Comparison of ENCODE assay signal across 12 cellular contexts in the genomic region with DNA sequence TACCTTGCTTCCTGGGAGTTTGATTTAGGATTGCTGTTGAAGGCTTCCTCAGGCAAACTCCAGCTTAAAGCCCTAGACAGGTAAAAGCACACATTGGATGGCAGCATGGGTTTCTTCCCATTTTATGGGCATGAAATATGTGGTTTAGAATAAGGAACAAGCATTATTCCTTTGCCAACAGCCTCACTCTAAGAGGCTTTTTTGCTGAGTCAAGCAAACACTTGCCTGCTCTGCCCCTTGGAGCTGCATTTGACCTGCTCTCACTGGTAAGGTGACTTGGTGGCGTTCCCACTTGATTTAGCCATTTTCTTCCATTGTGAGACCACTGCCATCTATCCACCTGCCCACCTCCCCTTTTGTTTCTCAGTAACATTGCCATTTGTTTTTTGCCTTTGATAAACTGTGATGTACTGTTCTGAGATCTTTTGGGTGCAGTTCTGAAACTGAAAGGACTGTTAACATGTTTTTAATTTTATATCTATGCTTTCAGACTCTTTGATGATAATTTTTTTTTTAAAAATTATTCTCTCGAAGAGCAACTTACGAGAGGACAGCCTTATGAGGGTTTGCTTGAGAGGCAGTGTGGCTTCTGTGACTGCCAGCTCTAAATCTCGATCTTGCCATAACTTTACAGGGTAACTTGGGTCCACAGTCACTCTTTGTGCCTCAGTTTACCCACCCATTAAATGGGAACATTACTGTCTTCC.
A peak's percentile ranks its signal among the peaks of the same experiment; 100 is the strongest.
DNase-seq lines count a peak whose midpoint lies in the region; ATAC-seq, FAIRE-seq and TF ChIP-seq lines count a peak whose summit lies in the region.
"Had no signal": no experiment of that assay in that cellular context is flagged by ENCODE, and none has a peak within 500 bp of the region (broad histone marks: within the 10 kb centered on the region; RNA-seq: fewer than 3 reads in every experiment).

No MANE protein-coding gene starts in this region.

- BruUV-seq in HepG2 (replicated peaks; lab: Mats Ljungman, UMichigan) = no TSS peak

- no peak for TF ChIP-seq EP300 in HepG2 (IDR thresholded peaks at IDR 0.05; ENCODE audit: low read depth in 2 of 2, low read length in 2 of 2)
- no peak for TF ChIP-seq EP300 in HepG2 (CRISPR knock-in tag; IDR thresholded peaks at IDR 0.05; ENCODE audit: borderline replicate concordance)
- TF ChIP-seq EP300 in sigmoid colon (IDR thresholded peaks at IDR 0.05) = no peak

- no peaks in the 10 kb centered on the region for H3K36me3 ChIP-seq in HepG2 (replicated peaks in 1 of 2; ENCODE audit: control insufficient read depth in 1 of 2, insufficient read depth in 2 of 2, low read length in 2 of 2)
- H3K36me3 ChIP-seq in right lobe of liver = no peaks in the 10 kb centered on the region
- no peaks in the 10 kb centered on the region for H3K36me3 ChIP-seq in endocrine pancreas (ENCODE audit: control insufficient read depth, insufficient read depth, low read length)
- no peaks in the 10 kb centered on the region for H3K36me3 ChIP-seq in sigmoid colon

- no peak overlapping the region for H3K27ac ChIP-seq in HepG2 (ENCODE audit: extremely low read length, insufficient read depth, low read length)
- no peak overlapping the region for H3K27ac ChIP-seq in right lobe of liver
- H3K27ac ChIP-seq in angular gyrus (ENCODE audit: low read depth, low read length) = peak overlapping the region; percentile 68
- no peak overlapping the region for H3K27ac ChIP-seq in sigmoid colon
- H3K27ac ChIP-seq: GM23248 had no signal

- POLR2A ChIA-PET in HepG2 (lab: Yijun Ruan, JAX) = no interaction called here

- TF ChIP-seq CTCF in HepG2 (CRISPR knock-in tag; IDR thresholded peaks at IDR 0.05) (no peak), right lobe of liver (IDR thresholded peaks at IDR 0.05) (no peak), sigmoid colon (IDR thresholded peaks at IDR 0.05) (no peak)

- H3K4me1 ChIP-seq in HepG2 (ENCODE audit: insufficient read depth, low read length) (no peaks in the 10 kb centered on the region), right lobe of liver (peaks cover 0 to 7% (median 0%) of the 10 kb centered on the region in 4 donors), endocrine pancreas (ENCODE audit: control insufficient read depth, insufficient read depth, low read length) (peaks cover 14% of the 10 kb centered on the region), sigmoid colon (peaks cover 0 to 18% (median 17%) of the 10 kb centered on the region in 4 donors)

- no peaks in the 10 kb centered on the region for H3K9me3 ChIP-seq in HepG2 (ENCODE audit: low read length)
- H3K9me3 ChIP-seq in right lobe of liver = no peaks in the 10 kb centered on the region
- no peaks in the 10 kb centered on the region for H3K9me3 ChIP-seq in endocrine pancreas (ENCODE audit: control insufficient read depth, low read length)
- H3K9me3 ChIP-seq in sigmoid colon = no peaks in the 10 kb centered on the region

- H3K4me3 ChIP-seq in HepG2 (replicated peaks in 1 of 3; ENCODE audit: insufficient read depth in 1 of 3, low read depth in 2 of 3, low read length in 3 of 3) (no peak overlapping the region), right lobe of liver (no peak overlapping the region), endocrine pancreas (ENCODE audit: control insufficient read depth, insufficient read depth, low read length) (peak overlapping the region; percentile 25), sigmoid colon (no peak overlapping the region)
- H3K4me3 ChIP-seq: GM23248 had no signal

- no peak for TF ChIP-seq POLR2A in HepG2 (IDR thresholded peaks at IDR 0.05; ENCODE audit: insufficient read depth in 1 of 2, low read depth in 2 of 2, low read length in 2 of 2)
- no peak for TF ChIP-seq POLR2A in right lobe of liver (IDR thresholded peaks at IDR 0.05)
- TF ChIP-seq POLR2A in sigmoid colon (IDR thresholded peaks at IDR 0.05) = no peak

- no peak for DNase-seq in HepG2 (ENCODE audit: low spot score)
- no peak for DNase-seq in right lobe of liver
- no peak for DNase-seq in urothelium cell line (ENCODE audit: low spot score)
- no peak for DNase-seq in left ventricle myocardium superior
- DNase-seq in sigmoid colon = no peak
- DNase-seq: GF-D8, GM23248, H7 had no signal

- H2AFZ ChIP-seq in HepG2 (ENCODE audit: low read length) = no peak overlapping the region
- H2AFZ ChIP-seq: GM23248 had no signal

- H3K4me2 ChIP-seq in HepG2 (ENCODE audit: low read depth, low read length) = no peak overlapping the region

- 17% methylated on average over 4 of the region's 4 CpGs for WGBS in HepG2 (ENCODE audit: low lambda C conversion rate)
- WGBS in right lobe of liver (ENCODE audit: insufficient coverage, low coverage, low lambda C conversion rate, missing lambda C conversion rate) = 43% methylated on average over 4 of the region's 4 CpGs
- 77 to 86% methylated on average over 4 of the region's 4 CpGs for whole genome bisulfite sequencing in sigmoid colon, 2 donors

- H4K20me1 ChIP-seq in HepG2 (ENCODE audit: insufficient read depth, low read length) = no peaks in the 10 kb centered on the region

- CTCF ChIA-PET in HepG2 (lab: Yijun Ruan, JAX; ENCODE audit: low intra/inter-chr PET ratio, low total read pairs) = no interaction called here

- H3K9ac ChIP-seq in HepG2 (ENCODE audit: insufficient read depth, low read depth, low read length) (no peak overlapping the region), endocrine pancreas (ENCODE audit: control insufficient read depth, insufficient read depth, low read length) (no peak overlapping the region)
- H3K9ac ChIP-seq: GM23248 had no signal

- FAIRE-seq in HepG2 (lab: Jason Lieb, UNC) = no peak
- FAIRE-seq in urothelium cell line (lab: Jason Lieb, UNC) = peak; percentile 68
- FAIRE-seq: GM19239 had no signal

- in situ Hi-C loops in HepG2 (cut with HindIII; ENCODE audit: extremely low pct_ligation_motif_present, low pct_unique_long_range_greater_than_20kb) = no loop called here

- no peak for TF ChIP-seq RAD21 in HepG2 (CRISPR knock-in tag; IDR thresholded peaks at IDR 0.05)

- intact Hi-C loops in HepG2 (cut with micrococcal nuclease; ENCODE audit: unreplicated experiment) (no loop called here), right lobe of liver (cut with DNase I) (no loop called here), left ventricle myocardium superior (cut with micrococcal nuclease) (no loop called here), sigmoid colon (cut with DNase I) (no loop called here)

- H3K79me2 ChIP-seq in HepG2 (ENCODE audit: insufficient read depth, low read length) = no peaks in the 10 kb centered on the region

- ATAC-seq in HepG2 = no peak
- ATAC-seq in right lobe of liver = no peak
- ATAC-seq in left ventricle myocardium superior = no peak
- ATAC-seq in GM21528 (IDR thresholded peaks at IDR 0.05; ENCODE audit: low FRiP score, unreplicated experiment) = no peak

- H3K27me3 ChIP-seq in HepG2 (ENCODE audit: control insufficient read depth in 1 of 2, insufficient read depth in 2 of 2, low read length in 2 of 2) (peaks cover under 1 to 19% of the 10 kb centered on the region in 2 experiments; a peak in 3 of 5 replicates), right lobe of liver (peaks cover 0 to 9% of the 10 kb centered on the region in 2 donors), endocrine pancreas (ENCODE audit: control insufficient read depth, insufficient read depth, low read length) (no peaks in the 10 kb centered on the region), sigmoid colon (peaks cover 9 to 71% (median 36%) of the 10 kb centered on the region in 3 donors)

TF ChIP-seq in HepG2, 621 proteins besides CTCF, POLR2A, EP300 and RAD21:
- TF ChIP-seq RCOR2 (CRISPR knock-in tag; IDR thresholded peaks at IDR 0.05) = no peak
- peak; percentile 61 to 76 for TF ChIP-seq MAFK (conservative IDR thresholded peaks at IDR 0.05 in 1 of 2, IDR thresholded peaks at IDR 0.05 in 1 of 2; ENCODE audit: low read length in 2 of 2)
- peak; percentile 59 for TF ChIP-seq MAFF (IDR thresholded peaks at IDR 0.05; ENCODE audit: low read depth, low read length)
TF ChIP-seq in HepG2: peak in this region for 2.
